In genomic region chr6:129469070-129469662, GRCh38 we compare ENCODE assay signal across 1 cellular context.
TF ChIP-seq lines count a peak whose summit lies in the region.

No MANE protein-coding gene starts in this region.

TF ChIP-seq in HepG2, 621 proteins besides CTCF, POLR2A, EP300 and RAD21 (continued from another document):
- TF ChIP-seq ZNF275 (CRISPR knock-in tag; IDR thresholded peaks at IDR 0.05; ENCODE audit: borderline replicate concordance) (no peak), ZMYM3 (CRISPR knock-in tag; IDR thresholded peaks at IDR 0.05) (no peak), ZNF274 (CRISPR knock-in tag; IDR thresholded peaks at IDR 0.05) (no peak), PRMT3 (CRISPR knock-in tag; IDR thresholded peaks at IDR 0.05; ENCODE audit: borderline replicate concordance, low read depth) (no peak), ATF5 (CRISPR knock-in tag; IDR thresholded peaks at IDR 0.05; ENCODE audit: low read depth) (no peak), MLX (CRISPR knock-in tag; IDR thresholded peaks at IDR 0.05) (no peak), MTF2 (CRISPR knock-in tag; IDR thresholded peaks at IDR 0.05; ENCODE audit: borderline replicate concordance) (no peak), HDAC1 (CRISPR knock-in tag; IDR thresholded peaks at IDR 0.05) (no peak), TCF7L2 (IDR thresholded peaks at IDR 0.05; ENCODE audit: low read depth, low read length) (no peak), SIN3B (IDR thresholded peaks at IDR 0.05; ENCODE audit: low read length) (no peak), HDAC2 (CRISPR knock-in tag; IDR thresholded peaks at IDR 0.05) (no peak), ZBTB42 (CRISPR knock-in tag; IDR thresholded peaks at IDR 0.05) (no peak), IRF1 (CRISPR knock-in tag; IDR thresholded peaks at IDR 0.05; ENCODE audit: low read depth) (no peak)
TF ChIP-seq in HepG2: peak in this region for 0.
